In the genomic region with DNA sequence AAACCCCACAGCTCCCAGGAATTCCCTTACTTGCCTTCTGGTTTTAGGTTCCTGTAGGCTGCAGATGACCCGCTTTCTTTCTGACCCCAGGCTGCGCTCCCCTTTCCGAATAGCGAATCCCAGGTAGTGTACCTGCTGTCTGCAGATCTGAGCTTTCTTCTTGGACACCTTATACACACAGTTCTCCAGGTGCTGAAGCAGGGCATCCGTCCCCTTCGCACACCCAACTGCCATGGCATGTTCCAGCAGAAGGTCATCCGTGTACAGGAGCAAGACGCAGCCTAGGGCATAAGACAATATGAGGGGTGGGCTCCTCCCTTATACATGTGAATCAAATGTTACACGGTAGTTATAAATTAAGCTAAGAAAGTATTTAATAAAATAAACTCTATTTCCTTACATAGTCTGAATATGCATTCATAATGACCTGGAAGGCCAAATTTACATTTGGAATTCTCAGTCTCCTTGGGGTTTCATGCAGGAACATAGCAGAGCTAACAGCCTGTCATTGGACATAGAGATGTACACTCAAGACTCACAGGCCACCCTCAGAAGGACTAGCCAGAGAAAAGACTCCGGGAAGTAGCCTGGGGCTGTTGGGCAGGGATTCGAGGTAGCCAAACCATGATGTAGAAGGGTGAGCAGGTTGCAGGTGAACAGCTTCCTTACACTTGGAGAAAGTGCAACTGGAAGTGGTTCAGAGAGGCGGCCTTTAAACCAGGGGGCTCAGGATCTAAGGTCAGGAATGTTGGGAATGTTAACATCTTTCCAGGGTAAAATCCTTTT, we compare ENCODE assay signal across 1 cellular context.
TF ChIP-seq lines count a peak whose summit lies in the region.

No MANE protein-coding gene starts in this region.

TF ChIP-seq in K562, 482 proteins besides CTCF, POLR2A, EP300 and RAD21:
- no peak for TF ChIP-seq CEBPZ (IDR thresholded peaks at IDR 0.05; ENCODE audit: borderline replicate concordance, low read depth, low read length)
- no peak for TF ChIP-seq ZNF280B (CRISPR knock-in tag; IDR thresholded peaks at IDR 0.05)
- no peak for TF ChIP-seq BRD4 (IDR thresholded peaks at IDR 0.05)
- TF ChIP-seq KAT8 (IDR thresholded peaks at IDR 0.05; ENCODE audit: low read depth): no peak
- TF ChIP-seq PRMT5 (CRISPR knock-in tag; IDR thresholded peaks at IDR 0.05): no peak
- TF ChIP-seq PYGO2 (tag; IDR thresholded peaks at IDR 0.05): no peak
- TF ChIP-seq ZNF444 (CRISPR knock-in tag; IDR thresholded peaks at IDR 0.05): no peak
- TF ChIP-seq EZH2 (IDR thresholded peaks at IDR 0.05; ENCODE audit: borderline replicate concordance, low read depth, low read length): no peak
- TF ChIP-seq XRCC3 (IDR thresholded peaks at IDR 0.05): no peak
